ENCODE assay signal across 1 cellular context in the genomic region with DNA sequence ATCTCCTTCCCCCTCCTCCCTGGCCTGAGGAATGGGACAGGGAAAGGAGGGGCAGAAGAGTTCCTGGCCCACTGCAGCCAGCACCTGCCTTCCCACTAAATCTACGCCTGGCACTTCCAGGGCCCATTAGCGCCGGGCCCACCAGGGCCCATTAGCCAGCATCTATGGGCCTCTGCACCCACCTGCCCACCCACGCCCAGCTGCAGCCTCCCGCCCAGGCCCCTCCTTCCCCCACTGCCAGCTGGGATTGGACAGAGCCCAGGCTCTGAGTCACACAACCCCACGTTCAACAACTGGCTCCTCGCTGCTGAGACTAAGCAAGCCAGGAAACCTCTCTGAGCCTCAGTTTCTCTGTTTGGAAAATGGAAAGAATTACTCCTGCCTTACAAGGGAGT.
TF ChIP-seq lines count a peak whose summit lies in the region.

No MANE protein-coding gene starts in this region.

TF ChIP-seq in Ishikawa, 13 proteins besides CTCF, POLR2A, EP300 and RAD21 (continued from another document):
- TF ChIP-seq NFIC (IDR thresholded peaks at IDR 0.05), result 0 out of 2 replicates have a peak, but pooled peaks have one; percentile 24
- TF ChIP-seq EGR1 (IDR thresholded peaks at IDR 0.05), result peak; percentile 80
- TF ChIP-seq, protein P1, sequence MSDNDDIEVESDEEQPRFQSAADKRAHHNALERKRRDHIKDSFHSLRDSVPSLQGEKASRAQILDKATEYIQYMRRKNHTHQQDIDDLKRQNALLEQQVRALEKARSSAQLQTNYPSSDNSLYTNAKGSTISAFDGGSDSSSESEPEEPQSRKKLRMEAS (IDR thresholded peaks at IDR 0.05), result no peak
